Comparison of ENCODE assay signal across 1 cellular context in genomic region chr3:195352895-195353488, GRCh38.
TF ChIP-seq lines count a peak whose summit lies in the region.

No MANE protein-coding gene starts in this region.

TF ChIP-seq in K562, 482 proteins besides CTCF, POLR2A, EP300 and RAD21 (continued from another document and continues in another):
- TF ChIP-seq ZNF740 (CRISPR knock-in tag; IDR thresholded peaks at IDR 0.05) (no peak), ZNF740 (tag; IDR thresholded peaks at IDR 0.05) (peak in 1 of 2 experiments; percentile 85; a peak in 2 of 4 replicates), BCOR (IDR thresholded peaks at IDR 0.05) (no peak), ZNF551 (CRISPR knock-in tag; IDR thresholded peaks at IDR 0.05) (no peak), ZFP30 (CRISPR knock-in tag; IDR thresholded peaks at IDR 0.05; ENCODE audit: borderline replicate concordance) (no peak), ZNF143 (CRISPR knock-in tag; IDR thresholded peaks at IDR 0.05) (no peak), HEY1 (CRISPR knock-in tag; IDR thresholded peaks at IDR 0.05; ENCODE audit: borderline replicate concordance) (no peak), MTF1 (CRISPR knock-in tag; IDR thresholded peaks at IDR 0.05; ENCODE audit: borderline replicate concordance) (no peak), ZNF174 (CRISPR knock-in tag; IDR thresholded peaks at IDR 0.05) (no peak), FOS (IDR thresholded peaks at IDR 0.05; ENCODE audit: extremely low read depth, insufficient read length) (no peak), ZNF398 (CRISPR knock-in tag; IDR thresholded peaks at IDR 0.05) (no peak), MTA3 (IDR thresholded peaks at IDR 0.05; ENCODE audit: borderline replicate concordance) (no peak; the same call in 1 of the 2 replicates), STAT6 (CRISPR knock-in tag; IDR thresholded peaks at IDR 0.05) (no peak), HSF4 (CRISPR knock-in tag; IDR thresholded peaks at IDR 0.05; ENCODE audit: borderline replicate concordance) (0 out of 2 replicates have a peak, but pooled peaks have one; percentile 76), EHMT2 (IDR thresholded peaks at IDR 0.05) (no peak), ZNF589 (CRISPR knock-in tag; IDR thresholded peaks at IDR 0.05; ENCODE audit: low read depth) (peak; percentile 95), RHOXF2B (CRISPR knock-in tag; conservative IDR thresholded peaks at IDR 0.05) (no peak), TCF15 (CRISPR knock-in tag; IDR thresholded peaks at IDR 0.05) (peak; percentile 28; the same call in 1 of the 2 replicates), TBL1XR1 (IDR thresholded peaks at IDR 0.05; ENCODE audit: low read length in 2 of 2) (no peak), CREB3 (tag; conservative IDR thresholded peaks at IDR 0.05; ENCODE audit: low read depth) (no peak), MAX (CRISPR knock-in tag; IDR thresholded peaks at IDR 0.05) (no peak), SMAD3 (CRISPR knock-in tag; conservative IDR thresholded peaks at IDR 0.05) (no peak), ZNF695 (CRISPR knock-in tag; IDR thresholded peaks at IDR 0.05) (no peak), PHF21A (IDR thresholded peaks at IDR 0.05; ENCODE audit: borderline replicate concordance, low read depth) (no peak), FOXM1 (IDR thresholded peaks at IDR 0.05; ENCODE audit: low read depth) (no peak), FOXM1 (CRISPR knock-in tag; IDR thresholded peaks at IDR 0.05; ENCODE audit: low read depth) (no peak), TCFL5 (CRISPR knock-in tag; conservative IDR thresholded peaks at IDR 0.05) (no peak), CBX2 (IDR thresholded peaks at IDR 0.05; ENCODE audit: insufficient read depth, low read length, poor library complexity, severe bottlenecking) (no peak), ZNF175 (CRISPR knock-in tag; IDR thresholded peaks at IDR 0.05; ENCODE audit: low read depth) (peak; percentile 97), CBX1 (IDR thresholded peaks at IDR 0.05; ENCODE audit: low read depth) (no peak), ATF1 (CRISPR knock-in tag; IDR thresholded peaks at IDR 0.05) (no peak), ATF1 (tag; IDR thresholded peaks at IDR 0.05) (peak; percentile 40; the same call in 1 of the 2 replicates), MTA1 (IDR thresholded peaks at IDR 0.05; ENCODE audit: borderline replicate concordance) (no peak), EGR1 (conservative IDR thresholded peaks at IDR 0.05) (no peak), POLR3G (IDR thresholded peaks at IDR 0.05; ENCODE audit: extremely low read depth, insufficient read length, insufficient replicate concordance) (no peak), SIX5 (IDR thresholded peaks at IDR 0.05; ENCODE audit: borderline replicate concordance in 1 of 2, insufficient read depth in 1 of 2, low read depth in 1 of 2, low read length in 2 of 2) (no peak), SMARCC2 (IDR thresholded peaks at IDR 0.05; ENCODE audit: low read depth) (peak; percentile 46; the same call in 1 of the 2 replicates), ZNF184 (CRISPR knock-in tag; IDR thresholded peaks at IDR 0.05) (no peak), ZNF778 (CRISPR knock-in tag; IDR thresholded peaks at IDR 0.05) (no peak), HMG20B (CRISPR knock-in tag; IDR thresholded peaks at IDR 0.05) (no peak), ZNF24 (IDR thresholded peaks at IDR 0.05) (no peak; the same call in 1 of the 2 replicates), CGGBP1 (CRISPR knock-in tag; IDR thresholded peaks at IDR 0.05) (no peak), NFIX (CRISPR knock-in tag; IDR thresholded peaks at IDR 0.05; ENCODE audit: low read depth) (no peak), ZNF668 (CRISPR knock-in tag; IDR thresholded peaks at IDR 0.05) (peak; percentile 77), ZNF592 (IDR thresholded peaks at IDR 0.05) (peak; percentile 79), TRIM24 (IDR thresholded peaks at IDR 0.05) (peak; percentile 74 to 89; a peak in 2 of 4 replicates), ZBTB7A (IDR thresholded peaks at IDR 0.05; ENCODE audit: borderline replicate concordance, control insufficient read depth, low read depth, low read length) (no peak), POLR2G (IDR thresholded peaks at IDR 0.05; ENCODE audit: low read depth, low read length) (no peak), MEF2D (tag; conservative IDR thresholded peaks at IDR 0.05; ENCODE audit: low read depth) (peak; percentile 86), PRDM10 (IDR thresholded peaks at IDR 0.05; ENCODE audit: partially characterized antibody) (no peak), ZNF696 (CRISPR knock-in tag; conservative IDR thresholded peaks at IDR 0.05) (no peak), HLTF (IDR thresholded peaks at IDR 0.05) (no peak), NFIC (IDR thresholded peaks at IDR 0.05) (no peak), ESRRA (IDR thresholded peaks at IDR 0.05; ENCODE audit: borderline replicate concordance, low read depth) (peak; percentile 50), MXI1 (IDR thresholded peaks at IDR 0.05; ENCODE audit: low read depth, low read length) (no peak), SNAPC5 (CRISPR knock-in tag; IDR thresholded peaks at IDR 0.05) (no peak), MBD1 (CRISPR knock-in tag; IDR thresholded peaks at IDR 0.05) (no peak)
